ENCODE assay signal across 8 cellular contexts in genomic region chr21:31731112-31731801, GRCh38. TPM values are rescaled to one million over a fixed set of nuclear protein-coding genes. Genes with fewer than 3 reads are reported as not detected.
A peak's percentile ranks its signal among the peaks of the same experiment; 100 is the strongest.
DNase-seq lines count a peak whose midpoint lies in the region; ATAC-seq, FAIRE-seq and TF ChIP-seq lines count a peak whose summit lies in the region.

No MANE protein-coding gene starts in this region.

- H3K4me1 Mint-ChIP-seq in activated naive CD8-positive, alpha-beta T cell treated with anti-CD3 and anti-CD28 coated beads, Interleukin-2, amount 10 ng/mL, durations not matched to agents 7 days and 5 days: peaks cover 6% of the 10 kb centered on the region

- peaks cover 3% of the 10 kb centered on the region for H3K36me3 Mint-ChIP-seq in activated naive CD8-positive, alpha-beta T cell treated with anti-CD3 and anti-CD28 coated beads, Interleukin-2, amount 10 ng/mL, durations not matched to agents 7 days and 5 days

- FAIRE-seq in A549 (lab: Jason Lieb, UNC): no peak

- POLR2A ChIA-PET in A549 (lab: Yijun Ruan, JAX): no interaction called here
- POLR2A ChIA-PET in activated naive CD8-positive, alpha-beta T cell treated with anti-CD3 and anti-CD28 coated beads, Interleukin-2, amount 10 ng/mL, durations not matched to agents 7 days and 5 days (lab: Charles Lee): interaction anchor here (0.6 kb wide), 1 partner anchor 20 kb away, joined by 4 read pairs; no protein-coding TSS in a partner anchor

- no peak for TF ChIP-seq RAD21 in A549 (conservative IDR thresholded peaks at IDR 0.05 in 1 of 2, IDR thresholded peaks at IDR 0.05 in 1 of 2)

- CTCF ChIA-PET in A549 (lab: Yijun Ruan, JAX): no interaction called here

- peak overlapping the region; percentile 98 for H3K4me2 ChIP-seq in A549

- no peaks in the 10 kb centered on the region for H3K27me3 Mint-ChIP-seq in activated naive CD8-positive, alpha-beta T cell treated with anti-CD3 and anti-CD28 coated beads, Interleukin-2, amount 10 ng/mL, durations not matched to agents 7 days and 5 days

- intact Hi-C loops in left ventricle myocardium superior (cut with micrococcal nuclease): no loop called here

- ATAC-seq in A549: peak; percentile 60 to 62
- peak; percentile 23 for ATAC-seq in GM18505 (IDR thresholded peaks at IDR 0.05; ENCODE audit: unreplicated experiment)
- ATAC-seq in HG03066 (IDR thresholded peaks at IDR 0.05; ENCODE audit: low read depth, unreplicated experiment): peak; percentile 11
- peak; percentile 36 for ATAC-seq in activated naive CD8-positive, alpha-beta T cell treated with anti-CD3 and anti-CD28 coated beads, Interleukin-2, amount 10 ng/mL, durations not matched to agents 7 days and 5 days (ENCODE audit: low read depth)
- peak; percentile 30 for ATAC-seq in left ventricle myocardium superior

- 0% methylated on average over 8 of the region's 74 CpGs for WGBS in A549 (ENCODE audit: missing lambda C conversion rate)

- H3K4me1 ChIP-seq in A549: peaks cover 29% of the 10 kb centered on the region
- peaks cover 23% of the 10 kb centered on the region for H3K4me1 ChIP-seq in SJSA1 (replicated peaks)
- H3K4me1 ChIP-seq in rectal smooth muscle tissue (ENCODE audit: control insufficient read depth, insufficient read depth, low read length): peaks cover 17% of the 10 kb centered on the region

- H3K27ac Mint-ChIP-seq in activated naive CD8-positive, alpha-beta T cell treated with anti-CD3 and anti-CD28 coated beads, Interleukin-2, amount 10 ng/mL, durations not matched to agents 7 days and 5 days: peak overlapping the region; percentile 79

- DNase-seq in A549 (ENCODE audit: low read depth in 1 of 2, low spot score in 1 of 2) (peak in 1 of 2 experiments; percentile 16), SJSA1 (ENCODE audit: low read depth in 1 of 2, low spot score in 2 of 2) (peak; percentile 37 to 58), left ventricle myocardium superior (peak; percentile 60), kidney glomerular epithelial cell (lab: John Stamatoyannopoulos, UW) (no peak)
- no peak for DNase-seq in activated naive CD8-positive, alpha-beta T cell treated with anti-CD3 and anti-CD28 coated beads, Interleukin-2, amount 10 ng/mL, durations not matched to agents 7 days and 5 days

- peaks cover 30% of the 10 kb centered on the region for H3K36me3 ChIP-seq in SJSA1
- no peaks in the 10 kb centered on the region for H3K36me3 ChIP-seq in rectal smooth muscle tissue (ENCODE audit: control insufficient read depth, insufficient read depth, low read length)

- H3K4me3 Mint-ChIP-seq in activated naive CD8-positive, alpha-beta T cell treated with anti-CD3 and anti-CD28 coated beads, Interleukin-2, amount 10 ng/mL, durations not matched to agents 7 days and 5 days: peak overlapping the region; percentile 86

- no peak for TF ChIP-seq EP300 in A549 (IDR thresholded peaks at IDR 0.05)

- H3K4me3 ChIP-seq in A549 (peak overlapping the region; percentile 92), SJSA1 (peak overlapping the region; percentile 100), rectal smooth muscle tissue (ENCODE audit: low read length) (peak overlapping the region; percentile 73)

- peak overlapping the region; percentile 91 to 99 for H3K27ac ChIP-seq in A549
- H3K27ac ChIP-seq in SJSA1: peak overlapping the region; percentile 93
- peak overlapping the region; percentile 94 for H3K27ac ChIP-seq in rectal smooth muscle tissue (ENCODE audit: low read depth, low read length)

- TF ChIP-seq CTCF in A549 (IDR thresholded peaks at IDR 0.05): no peak

- H3K9me3 ChIP-seq in A549: no peaks in the 10 kb centered on the region
- H3K9me3 ChIP-seq in SJSA1 (replicated peaks): no peaks in the 10 kb centered on the region

- H3K9ac ChIP-seq in rectal smooth muscle tissue (ENCODE audit: low read length): peak overlapping the region; percentile 75

- H3K27me3 ChIP-seq in SJSA1 (replicated peaks) (no peaks in the 10 kb centered on the region), rectal smooth muscle tissue (ENCODE audit: control insufficient read depth, insufficient read depth, low read length) (no peaks in the 10 kb centered on the region)

- no peaks in the 10 kb centered on the region for H3K9me3 Mint-ChIP-seq in activated naive CD8-positive, alpha-beta T cell treated with anti-CD3 and anti-CD28 coated beads, Interleukin-2, amount 10 ng/mL, durations not matched to agents 7 days and 5 days

- TF ChIP-seq POLR2A in A549 (IDR thresholded peaks at IDR 0.05; ENCODE audit: low read length) (no peak), GM18505 (IDR thresholded peaks at IDR 0.05; ENCODE audit: borderline replicate concordance, extremely low read depth, insufficient read depth, insufficient read length) (no peak)

TF ChIP-seq in A549, 52 proteins besides CTCF, POLR2A, EP300 and RAD21:
- no peak for TF ChIP-seq SREBF2 (IDR thresholded peaks at IDR 0.05)
- TF ChIP-seq MAZ (IDR thresholded peaks at IDR 0.05; ENCODE audit: borderline replicate concordance, low read depth, low read length): no peak
- 0 out of 2 replicates have a peak, but pooled peaks have one; percentile 39 for TF ChIP-seq PHF8 (IDR thresholded peaks at IDR 0.05; ENCODE audit: borderline replicate concordance, low read depth)
- no peak for TF ChIP-seq KDM5A (IDR thresholded peaks at IDR 0.05)
- no peak for TF ChIP-seq PBX3 (IDR thresholded peaks at IDR 0.05)

RNA-seq across cellular contexts. Expression of gene SCAF4, which starts 0.7 kb away (rescaled TPM):
- 10.4 and 12.9 TPM in 2 replicates for polyA plus RNA-seq in A549 (2011; rRNA removed)
- polyA plus RNA-seq in A549 (2012; cell fraction: cytosol; rRNA removed): 6.7 and 8.4 TPM in 2 replicates
- polyA plus RNA-seq in A549 (2012; cell fraction: nucleus; rRNA removed): 20.8 and 25.1 TPM in 2 replicates
- polyA plus RNA-seq in A549 (2017; fragmentation: RNase III; extraction: RNeasy Plus Mini Kit Qiagen cat#74134 plus additional on column Dnase treatment): 15.3 to 16.8 TPM (median 16.6 TPM) in 3 replicates
- 11.0 and 13.7 TPM in 2 replicates for polyA minus RNA-seq in A549 (2011; rRNA and poly(A)+ RNA removed)
- 5.5 and 6.5 TPM in 2 replicates for total RNA-seq in SJSA1 (2014; rRNA removed; shearing (Covaris generic))
- total RNA-seq in activated naive CD8-positive, alpha-beta T cell treated with anti-CD3 and anti-CD28 coated beads, Interleukin-2, amount 10 ng/mL, durations not matched to agents 7 days and 5 days: 10 to 100 TPM; 56.9 to 57.9 TPM
- 16.7 TPM for total RNA-seq in left ventricle myocardium superior

Comparison
In these comparisons a context has a peak if more than half of its experiments do, and no peak if none do; other contexts are left out.
1. ATAC-seq: peak in every context shown above with its lines; median percentile 61 in A549; 36 in activated naive CD8-positive, alpha-beta T cell treated with anti-CD3 and anti-CD28 coated beads, Interleukin-2, amount 10 ng/mL, durations not matched to agents 7 days and 5 days; 30 in left ventricle myocardium superior; 23 in GM18505; 11 in HG03066.
2. DNase-seq: peak in SJSA1 (2 of 2) and left ventricle myocardium superior (single experiment); none in activated naive CD8-positive, alpha-beta T cell treated with anti-CD3 and anti-CD28 coated beads, Interleukin-2, amount 10 ng/mL, durations not matched to agents 7 days and 5 days (single experiment) and kidney glomerular epithelial cell (single experiment).
3. Peak in every context shown above with its lines, with median percentiles within 50 percentile points of each other: H3K27ac ChIP-seq and H3K4me3 ChIP-seq.